In the genomic region with DNA sequence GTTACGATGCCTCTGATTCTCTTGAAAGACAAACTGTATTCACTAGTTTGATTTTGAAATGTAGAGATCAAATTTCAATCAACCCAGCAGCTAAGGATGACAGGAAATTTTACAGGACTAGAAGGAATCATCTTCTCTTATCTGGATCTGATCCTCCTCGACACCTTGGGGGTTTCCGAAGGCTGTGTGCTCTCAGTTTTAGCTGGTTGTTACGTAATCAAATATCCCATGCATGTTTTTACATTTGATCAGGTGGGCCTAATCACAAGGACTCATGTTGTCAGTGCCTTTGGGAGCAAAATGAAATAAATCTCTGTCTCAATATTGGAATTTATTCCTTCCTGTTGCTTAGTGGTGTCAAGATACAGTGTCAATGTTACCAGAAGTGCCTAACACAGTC, we compare ENCODE assay signal across 8 cellular contexts.
"Had no signal": no experiment of that assay in that cellular context is flagged by ENCODE, and none has a peak within 500 bp of the region (broad histone marks: within the 10 kb centered on the region; RNA-seq: fewer than 3 reads in every experiment).

No MANE protein-coding gene starts in this region.

- ATAC-seq: GM23338, HCT116 had no signal

- H3K27ac Mint-ChIP-seq: GM23338, HFFc6, IgD-negative memory B cell had no signal

- H3K9me3 Mint-ChIP-seq: GM23338, HFFc6, IgD-negative memory B cell had no signal

- H3K9me3 ChIP-seq: HAP-1 had no signal

- H3K4me3 Mint-ChIP-seq: GM23338, HFFc6, IgD-negative memory B cell had no signal

- H3K4me2 ChIP-seq: GM23338 had no signal

- H3K36me3 ChIP-seq: HAP-1 had no signal

- H3K27ac ChIP-seq: HL-60 had no signal

- H3K4me1 ChIP-seq: HAP-1 had no signal

- H3K36me3 Mint-ChIP-seq: IgD-negative memory B cell had no signal

- H3K4me1 Mint-ChIP-seq: GM23338, IgD-negative memory B cell had no signal

- H3K4me3 ChIP-seq: GM23338, HAP-1 had no signal

- H2AFZ ChIP-seq: GM23338 had no signal

- DNase-seq: H7, HFFc6, KG1 had no signal

- H3K27me3 Mint-ChIP-seq: IgD-negative memory B cell had no signal
